ENCODE assay signal across 10 cellular contexts in the genomic region with DNA sequence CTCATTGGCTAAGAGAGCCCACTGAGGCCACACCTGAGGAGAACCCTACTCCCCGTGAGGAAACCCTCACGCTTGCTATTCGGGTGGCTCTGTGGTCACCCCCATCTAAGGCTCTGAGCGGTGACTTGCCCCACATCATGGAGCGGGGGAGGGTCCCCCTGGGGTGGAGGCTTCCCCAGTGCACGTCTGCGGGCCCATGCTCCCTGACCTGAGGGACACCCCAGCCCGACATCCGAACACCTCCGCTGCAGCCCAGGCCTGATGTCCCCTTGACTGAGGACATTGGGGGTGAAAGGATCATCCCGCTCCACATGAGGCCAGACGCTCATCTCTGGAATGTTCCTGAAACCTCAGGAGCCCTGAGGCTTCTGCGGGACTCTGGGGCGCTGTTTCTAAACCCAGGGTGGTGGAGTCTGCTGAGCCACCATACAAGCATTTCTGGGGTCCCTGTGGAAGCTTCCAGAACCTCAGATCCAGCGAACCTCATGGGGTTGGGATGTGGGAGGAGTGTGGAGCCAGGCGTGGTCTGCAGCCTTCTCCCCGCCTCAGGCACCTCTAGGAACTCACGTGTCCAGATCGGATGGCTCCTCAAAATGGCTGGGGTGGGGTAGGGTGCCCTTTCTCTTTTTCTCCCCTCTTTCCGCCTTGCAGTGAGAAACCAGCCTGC. TPM values are rescaled to one million over a fixed set of nuclear protein-coding genes. Genes with fewer than 3 reads are reported as not detected.
DNase-seq lines count a peak whose midpoint lies in the region; ATAC-seq and TF ChIP-seq lines count a peak whose summit lies in the region.
"Had no signal": no experiment of that assay in that cellular context is flagged by ENCODE, and none has a peak within 500 bp of the region (broad histone marks: within the 10 kb centered on the region; RNA-seq: fewer than 3 reads in every experiment).

No MANE protein-coding gene starts in this region.

- intact Hi-C loops in aorta (cut with DNase I) = no loop called here
- intact Hi-C loops in activated T-helper 2 cell treated with anti-CD3 and anti-CD28 coated beads, Interferon-gamma antibody, Interleukin-2, Interleukin-4, amounts not matched to agents 10 μg/mL and 5 μg/mL and 100 μg/mL, durations not matched to agents 14 hours and 24 hours and 36 hours (cut with micrococcal nuclease) = no loop called here

- CTCF ChIA-PET in WTC11 (lab: Charles Lee) = interaction anchor here (1.3 kb wide), 1 partner anchor 117 kb away, joined by 5 read pairs; no protein-coding TSS in a partner anchor

- WGBS in aorta, 2 donors = 80 to 85% methylated on average over 20 of the region's 20 CpGs

- H3K4me1 Mint-ChIP-seq in WTC11 = no peaks in the 10 kb centered on the region
- H3K4me1 Mint-ChIP-seq in immature natural killer cell = peaks cover 47 to 62% of the 10 kb centered on the region in 2 donors
- peaks cover 8% of the 10 kb centered on the region for H3K4me1 Mint-ChIP-seq in stimulated activated memory B cell treated with anti-CD40 and anti-IgM and Interleukin-4, amounts not matched to agents 10 μg/mL and 1 μg/mL and 100 μg/mL, for 72 hours
- peaks cover 17% of the 10 kb centered on the region for H3K4me1 Mint-ChIP-seq in activated T-helper 2 cell treated with anti-CD3 and anti-CD28 coated beads, Interferon-gamma antibody, Interleukin-2, Interleukin-4, amounts not matched to agents 10 μg/mL and 5 μg/mL and 100 μg/mL, durations not matched to agents 14 hours and 24 hours and 36 hours (ENCODE audit: low read depth)

- no peak for TF ChIP-seq CTCF in WTC11 (IDR thresholded peaks at IDR 0.05)

- peak overlapping the region in 1 of 2 donors; percentile 38 for H3K27ac ChIP-seq in aorta (ENCODE audit: low read depth in 1 of 2, low read length in 2 of 2)

- DNase-seq in GM04504 (ENCODE audit: low read depth) = peak; percentile 32
- DNase-seq in WTC11 (ENCODE audit: low spot score) = no peak
- DNase-seq in immature natural killer cell = no peak
- no peak for DNase-seq in stimulated activated naive CD4-positive, alpha-beta T cell (lab: John Stamatoyannopoulos, UW)
- no peak for DNase-seq in aorta
- DNase-seq in activated T-helper 2 cell treated with anti-CD3 and anti-CD28 coated beads, Interferon-gamma antibody, Interleukin-2, Interleukin-4, amounts not matched to agents 10 μg/mL and 5 μg/mL and 100 μg/mL, durations not matched to agents 14 hours and 24 hours and 36 hours (ENCODE audit: low spot score) = no peak

- no peak overlapping the region for H3K4me3 ChIP-seq in aorta (ENCODE audit: low read length in 2 of 2)

- peaks cover 0 to 3% of the 10 kb centered on the region in 2 donors for H3K36me3 ChIP-seq in aorta (ENCODE audit: control insufficient read depth in 1 of 2, insufficient read depth in 2 of 2, low read length in 1 of 2)

- no peaks in the 10 kb centered on the region for H3K27me3 ChIP-seq in aorta (ENCODE audit: control insufficient read depth in 1 of 2, insufficient read depth in 2 of 2, low read length in 1 of 2)
- H3K27me3 ChIP-seq: right atrium auricular region had no signal

- H3K9me3 ChIP-seq in aorta (ENCODE audit: control insufficient read depth, low read length) = no peaks in the 10 kb centered on the region
- H3K9me3 ChIP-seq: right atrium auricular region had no signal

- H3K36me3 Mint-ChIP-seq in WTC11 = peaks cover 23% of the 10 kb centered on the region
- H3K36me3 Mint-ChIP-seq in immature natural killer cell = peaks cover 17 to 26% (median 22%) of the 10 kb centered on the region in 3 donors
- H3K36me3 Mint-ChIP-seq in stimulated activated memory B cell treated with anti-CD40 and anti-IgM and Interleukin-4, amounts not matched to agents 10 μg/mL and 1 μg/mL and 100 μg/mL, for 72 hours = peaks cover 43% of the 10 kb centered on the region
- peaks cover 51% of the 10 kb centered on the region for H3K36me3 Mint-ChIP-seq in activated T-helper 2 cell treated with anti-CD3 and anti-CD28 coated beads, Interferon-gamma antibody, Interleukin-2, Interleukin-4, amounts not matched to agents 10 μg/mL and 5 μg/mL and 100 μg/mL, durations not matched to agents 14 hours and 24 hours and 36 hours (ENCODE audit: low read depth)

- H3K9me3 Mint-ChIP-seq in WTC11 (no peaks in the 10 kb centered on the region), immature natural killer cell (peaks cover 0 to 3% (median 0%) of the 10 kb centered on the region in 6 donors)
- H3K9me3 Mint-ChIP-seq in stimulated activated memory B cell treated with anti-CD40 and anti-IgM and Interleukin-4, amounts not matched to agents 10 μg/mL and 1 μg/mL and 100 μg/mL, for 72 hours = no peaks in the 10 kb centered on the region
- no peaks in the 10 kb centered on the region for H3K9me3 Mint-ChIP-seq in activated T-helper 2 cell treated with anti-CD3 and anti-CD28 coated beads, Interferon-gamma antibody, Interleukin-2, Interleukin-4, amounts not matched to agents 10 μg/mL and 5 μg/mL and 100 μg/mL, durations not matched to agents 14 hours and 24 hours and 36 hours

- no peaks in the 10 kb centered on the region for H3K4me1 ChIP-seq in aorta (ENCODE audit: control insufficient read depth in 1 of 2, insufficient read depth in 2 of 2, low read length in 2 of 2)

- no peak for ATAC-seq in WTC11
- no peak for ATAC-seq in stimulated activated memory B cell treated with anti-CD40 and anti-IgM and Interleukin-4, amounts not matched to agents 10 μg/mL and 1 μg/mL and 100 μg/mL, for 72 hours
- ATAC-seq in HG03280 (IDR thresholded peaks at IDR 0.05; ENCODE audit: unreplicated experiment) = no peak
- ATAC-seq in aorta (ENCODE audit: low FRiP score) = no peak

- H3K4me3 Mint-ChIP-seq in WTC11 (no peak overlapping the region), immature natural killer cell (no peak overlapping the region)
- H3K4me3 Mint-ChIP-seq in stimulated activated memory B cell treated with anti-CD40 and anti-IgM and Interleukin-4, amounts not matched to agents 10 μg/mL and 1 μg/mL and 100 μg/mL, for 72 hours = no peak overlapping the region
- H3K4me3 Mint-ChIP-seq in activated T-helper 2 cell treated with anti-CD3 and anti-CD28 coated beads, Interferon-gamma antibody, Interleukin-2, Interleukin-4, amounts not matched to agents 10 μg/mL and 5 μg/mL and 100 μg/mL, durations not matched to agents 14 hours and 24 hours and 36 hours (ENCODE audit: low read depth) = no peak overlapping the region

- H3K27me3 Mint-ChIP-seq in WTC11 (ENCODE audit: low read depth) = no peaks in the 10 kb centered on the region; the same call in 1 of the 2 replicates
- H3K27me3 Mint-ChIP-seq in immature natural killer cell (ENCODE audit: low read depth in 3 of 3) = peaks cover 4 to 24% (median 20%) of the 10 kb centered on the region in 3 donors
- H3K27me3 Mint-ChIP-seq in stimulated activated memory B cell treated with anti-CD40 and anti-IgM and Interleukin-4, amounts not matched to agents 10 μg/mL and 1 μg/mL and 100 μg/mL, for 72 hours = no peaks in the 10 kb centered on the region
- H3K27me3 Mint-ChIP-seq in activated T-helper 2 cell treated with anti-CD3 and anti-CD28 coated beads, Interferon-gamma antibody, Interleukin-2, Interleukin-4, amounts not matched to agents 10 μg/mL and 5 μg/mL and 100 μg/mL, durations not matched to agents 14 hours and 24 hours and 36 hours (ENCODE audit: low read depth) = no peaks in the 10 kb centered on the region

- POLR2A ChIA-PET in WTC11 (lab: Charles Lee) = no interaction called here

- H3K27ac Mint-ChIP-seq in WTC11 (0 out of 2 replicates have a peak overlapping the region, but pooled peaks have one; percentile 53), immature natural killer cell (peak overlapping the region; percentile 69 to 97 (median 78))
- H3K27ac Mint-ChIP-seq in stimulated activated memory B cell treated with anti-CD40 and anti-IgM and Interleukin-4, amounts not matched to agents 10 μg/mL and 1 μg/mL and 100 μg/mL, for 72 hours = peak overlapping the region; percentile 49
- no peak overlapping the region for H3K27ac Mint-ChIP-seq in activated T-helper 2 cell treated with anti-CD3 and anti-CD28 coated beads, Interferon-gamma antibody, Interleukin-2, Interleukin-4, amounts not matched to agents 10 μg/mL and 5 μg/mL and 100 μg/mL, durations not matched to agents 14 hours and 24 hours and 36 hours

TF ChIP-seq in WTC11, 78 proteins besides CTCF, POLR2A, EP300 and RAD21 (continues in another document):
- TF ChIP-seq, protein P1, sequence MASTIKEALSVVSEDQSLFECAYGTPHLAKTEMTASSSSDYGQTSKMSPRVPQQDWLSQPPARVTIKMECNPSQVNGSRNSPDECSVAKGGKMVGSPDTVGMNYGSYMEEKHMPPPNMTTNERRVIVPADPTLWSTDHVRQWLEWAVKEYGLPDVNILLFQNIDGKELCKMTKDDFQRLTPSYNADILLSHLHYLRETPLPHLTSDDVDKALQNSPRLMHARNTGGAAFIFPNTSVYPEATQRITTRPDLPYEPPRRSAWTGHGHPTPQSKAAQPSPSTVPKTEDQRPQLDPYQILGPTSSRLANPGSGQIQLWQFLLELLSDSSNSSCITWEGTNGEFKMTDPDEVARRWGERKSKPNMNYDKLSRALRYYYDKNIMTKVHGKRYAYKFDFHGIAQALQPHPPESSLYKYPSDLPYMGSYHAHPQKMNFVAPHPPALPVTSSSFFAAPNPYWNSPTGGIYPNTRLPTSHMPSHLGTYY (CRISPR knock-in tag; IDR thresholded peaks at IDR 0.05) = no peak

RNA-seq across cellular contexts. Expression of a gene that starts 19.9 kb away (rescaled TPM):
- total RNA-seq in WTC11 (2021) (28.5 to 40.9 TPM (median 40.6 TPM) in 3 replicates), aorta (10 to 100 TPM; 14.4 to 17.9 TPM)
- polyA plus RNA-seq in immature natural killer cell (100 to 1,000 TPM in 1 of 3 donors, 10 to 100 TPM in 2; 60.1 to 103 (median 88.5) TPM), aorta (10 to 100 TPM; 29.2 to 34.4 TPM)
- 16.7 and 17.9 TPM in 2 replicates for total RNA-seq in activated T-helper 2 cell treated with anti-CD3 and anti-CD28 coated beads, Interferon-gamma antibody, Interleukin-2, Interleukin-4, amounts not matched to agents 10 μg/mL and 5 μg/mL and 100 μg/mL, durations not matched to agents 14 hours and 24 hours and 36 hours

RNA-seq across cellular contexts. Expression of a gene that starts 32.1 kb away (rescaled TPM):
- total RNA-seq in WTC11 (2021) = 0.23 TPM in 1 of 3 replicates, not detected in the others
- 1 to 10 TPM; 1.2 to 5.6 (median 3.3) TPM for polyA plus RNA-seq in immature natural killer cell
- 1 to 10 TPM; 1.5 to 2.0 TPM for total RNA-seq in aorta
- 1 to 10 TPM in 1 of 2 donors, under 1 TPM in 1; 0.90 to 1.6 TPM for polyA plus RNA-seq in aorta
- total RNA-seq in activated T-helper 2 cell treated with anti-CD3 and anti-CD28 coated beads, Interferon-gamma antibody, Interleukin-2, Interleukin-4, amounts not matched to agents 10 μg/mL and 5 μg/mL and 100 μg/mL, durations not matched to agents 14 hours and 24 hours and 36 hours = 3.9 and 4.3 TPM in 2 replicates
- total RNA-seq: G401 had no signal

RNA-seq across cellular contexts. Expression of a gene that starts 55.3 kb away (rescaled TPM):
- total RNA-seq in WTC11 (2021) (125 to 126 TPM (median 126 TPM) in 3 replicates), aorta (10 to 100 TPM; 27.9 to 41.4 TPM)
- polyA plus RNA-seq in immature natural killer cell (under 1 TPM; 0.26 to 0.83 (median 0.29) TPM), aorta (10 to 100 TPM; 11.5 to 23.9 TPM)
- 87.5 and 89.3 TPM in 2 replicates for total RNA-seq in activated T-helper 2 cell treated with anti-CD3 and anti-CD28 coated beads, Interferon-gamma antibody, Interleukin-2, Interleukin-4, amounts not matched to agents 10 μg/mL and 5 μg/mL and 100 μg/mL, durations not matched to agents 14 hours and 24 hours and 36 hours
